Comparison of ENCODE assay signal across 1 cellular context in the genomic region with DNA sequence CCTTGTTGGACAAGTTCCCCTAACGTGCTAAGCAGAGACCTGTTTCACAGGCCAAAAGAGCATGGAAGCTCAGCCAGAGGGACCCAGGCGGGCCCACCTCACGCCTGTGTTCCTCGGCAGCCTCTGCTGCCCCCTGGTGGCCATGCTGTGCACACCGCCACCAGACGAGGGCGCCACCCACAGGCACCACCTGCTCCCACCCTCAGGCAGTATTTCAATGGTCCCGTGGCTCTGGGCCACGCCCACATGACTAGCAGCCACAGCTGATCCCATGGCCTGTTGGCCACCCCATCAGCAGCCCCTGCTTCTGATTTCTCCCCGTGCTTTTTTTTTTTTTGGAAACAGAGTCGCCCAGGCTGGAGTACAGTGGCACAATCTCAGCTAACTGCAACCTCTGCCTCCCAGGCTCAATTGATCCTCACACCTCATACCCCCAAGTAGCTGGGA.
A peak's percentile ranks its signal among the peaks of the same experiment; 100 is the strongest.
TF ChIP-seq lines count a peak whose summit lies in the region.

No MANE protein-coding gene starts in this region.

TF ChIP-seq in K562, 482 proteins besides CTCF, POLR2A, EP300 and RAD21 (continued from another document and continues in another):
- TF ChIP-seq, protein P1, sequence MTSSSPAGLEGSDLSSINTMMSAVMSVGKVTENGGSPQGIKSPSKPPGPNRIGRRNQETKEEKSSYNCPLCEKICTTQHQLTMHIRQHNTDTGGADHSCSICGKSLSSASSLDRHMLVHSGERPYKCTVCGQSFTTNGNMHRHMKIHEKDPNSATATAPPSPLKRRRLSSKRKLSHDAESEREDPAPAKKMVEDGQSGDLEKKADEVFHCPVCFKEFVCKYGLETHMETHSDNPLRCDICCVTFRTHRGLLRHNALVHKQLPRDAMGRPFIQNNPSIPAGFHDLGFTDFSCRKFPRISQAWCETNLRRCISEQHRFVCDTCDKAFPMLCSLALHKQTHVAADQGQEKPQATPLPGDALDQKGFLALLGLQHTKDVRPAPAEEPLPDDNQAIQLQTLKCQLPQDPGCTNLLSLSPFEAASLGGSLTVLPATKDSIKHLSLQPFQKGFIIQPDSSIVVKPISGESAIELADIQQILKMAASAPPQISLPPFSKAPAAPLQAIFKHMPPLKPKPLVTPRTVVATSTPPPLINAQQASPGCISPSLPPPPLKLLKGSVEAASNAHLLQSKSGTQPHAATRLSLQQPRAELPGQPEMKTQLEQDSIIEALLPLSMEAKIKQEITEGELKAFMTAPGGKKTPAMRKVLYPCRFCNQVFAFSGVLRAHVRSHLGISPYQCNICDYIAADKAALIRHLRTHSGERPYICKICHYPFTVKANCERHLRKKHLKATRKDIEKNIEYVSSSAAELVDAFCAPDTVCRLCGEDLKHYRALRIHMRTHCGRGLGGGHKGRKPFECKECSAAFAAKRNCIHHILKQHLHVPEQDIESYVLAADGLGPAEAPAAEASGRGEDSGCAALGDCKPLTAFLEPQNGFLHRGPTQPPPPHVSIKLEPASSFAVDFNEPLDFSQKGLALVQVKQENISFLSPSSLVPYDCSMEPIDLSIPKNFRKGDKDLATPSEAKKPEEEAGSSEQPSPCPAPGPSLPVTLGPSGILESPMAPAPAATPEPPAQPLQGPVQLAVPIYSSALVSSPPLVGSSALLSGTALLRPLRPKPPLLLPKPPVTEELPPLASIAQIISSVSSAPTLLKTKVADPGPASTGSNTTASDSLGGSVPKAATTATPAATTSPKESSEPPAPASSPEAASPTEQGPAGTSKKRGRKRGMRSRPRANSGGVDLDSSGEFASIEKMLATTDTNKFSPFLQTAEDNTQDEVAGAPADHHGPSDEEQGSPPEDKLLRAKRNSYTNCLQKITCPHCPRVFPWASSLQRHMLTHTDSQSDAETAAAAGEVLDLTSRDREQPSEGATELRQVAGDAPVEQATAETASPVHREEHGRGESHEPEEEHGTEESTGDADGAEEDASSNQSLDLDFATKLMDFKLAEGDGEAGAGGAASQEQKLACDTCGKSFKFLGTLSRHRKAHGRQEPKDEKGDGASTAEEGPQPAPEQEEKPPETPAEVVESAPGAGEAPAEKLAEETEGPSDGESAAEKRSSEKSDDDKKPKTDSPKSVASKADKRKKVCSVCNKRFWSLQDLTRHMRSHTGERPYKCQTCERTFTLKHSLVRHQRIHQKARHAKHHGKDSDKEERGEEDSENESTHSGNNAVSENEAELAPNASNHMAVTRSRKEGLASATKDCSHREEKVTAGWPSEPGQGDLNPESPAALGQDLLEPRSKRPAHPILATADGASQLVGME (CRISPR knock-in tag; IDR thresholded peaks at IDR 0.05), result no peak
- TF ChIP-seq, protein P2, sequence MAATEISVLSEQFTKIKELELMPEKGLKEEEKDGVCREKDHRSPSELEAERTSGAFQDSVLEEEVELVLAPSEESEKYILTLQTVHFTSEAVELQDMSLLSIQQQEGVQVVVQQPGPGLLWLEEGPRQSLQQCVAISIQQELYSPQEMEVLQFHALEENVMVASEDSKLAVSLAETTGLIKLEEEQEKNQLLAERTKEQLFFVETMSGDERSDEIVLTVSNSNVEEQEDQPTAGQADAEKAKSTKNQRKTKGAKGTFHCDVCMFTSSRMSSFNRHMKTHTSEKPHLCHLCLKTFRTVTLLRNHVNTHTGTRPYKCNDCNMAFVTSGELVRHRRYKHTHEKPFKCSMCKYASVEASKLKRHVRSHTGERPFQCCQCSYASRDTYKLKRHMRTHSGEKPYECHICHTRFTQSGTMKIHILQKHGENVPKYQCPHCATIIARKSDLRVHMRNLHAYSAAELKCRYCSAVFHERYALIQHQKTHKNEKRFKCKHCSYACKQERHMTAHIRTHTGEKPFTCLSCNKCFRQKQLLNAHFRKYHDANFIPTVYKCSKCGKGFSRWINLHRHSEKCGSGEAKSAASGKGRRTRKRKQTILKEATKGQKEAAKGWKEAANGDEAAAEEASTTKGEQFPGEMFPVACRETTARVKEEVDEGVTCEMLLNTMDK (IDR thresholded peaks at IDR 0.05; ENCODE audit: borderline replicate concordance, insufficient read depth, low read depth, low read length, poor library complexity, severe bottlenecking), result peak; percentile 97
- TF ChIP-seq ZNF134 (CRISPR knock-in tag; conservative IDR thresholded peaks at IDR 0.05), result no peak
- no peak for TF ChIP-seq SPI1 (IDR thresholded peaks at IDR 0.05; ENCODE audit: borderline replicate concordance, low read depth, low read length)
- no peak for TF ChIP-seq KLF6 (CRISPR knock-in tag; IDR thresholded peaks at IDR 0.05; ENCODE audit: borderline replicate concordance)
- TF ChIP-seq GTF2E2 (tag; IDR thresholded peaks at IDR 0.05), result no peak
- TF ChIP-seq, protein P3, sequence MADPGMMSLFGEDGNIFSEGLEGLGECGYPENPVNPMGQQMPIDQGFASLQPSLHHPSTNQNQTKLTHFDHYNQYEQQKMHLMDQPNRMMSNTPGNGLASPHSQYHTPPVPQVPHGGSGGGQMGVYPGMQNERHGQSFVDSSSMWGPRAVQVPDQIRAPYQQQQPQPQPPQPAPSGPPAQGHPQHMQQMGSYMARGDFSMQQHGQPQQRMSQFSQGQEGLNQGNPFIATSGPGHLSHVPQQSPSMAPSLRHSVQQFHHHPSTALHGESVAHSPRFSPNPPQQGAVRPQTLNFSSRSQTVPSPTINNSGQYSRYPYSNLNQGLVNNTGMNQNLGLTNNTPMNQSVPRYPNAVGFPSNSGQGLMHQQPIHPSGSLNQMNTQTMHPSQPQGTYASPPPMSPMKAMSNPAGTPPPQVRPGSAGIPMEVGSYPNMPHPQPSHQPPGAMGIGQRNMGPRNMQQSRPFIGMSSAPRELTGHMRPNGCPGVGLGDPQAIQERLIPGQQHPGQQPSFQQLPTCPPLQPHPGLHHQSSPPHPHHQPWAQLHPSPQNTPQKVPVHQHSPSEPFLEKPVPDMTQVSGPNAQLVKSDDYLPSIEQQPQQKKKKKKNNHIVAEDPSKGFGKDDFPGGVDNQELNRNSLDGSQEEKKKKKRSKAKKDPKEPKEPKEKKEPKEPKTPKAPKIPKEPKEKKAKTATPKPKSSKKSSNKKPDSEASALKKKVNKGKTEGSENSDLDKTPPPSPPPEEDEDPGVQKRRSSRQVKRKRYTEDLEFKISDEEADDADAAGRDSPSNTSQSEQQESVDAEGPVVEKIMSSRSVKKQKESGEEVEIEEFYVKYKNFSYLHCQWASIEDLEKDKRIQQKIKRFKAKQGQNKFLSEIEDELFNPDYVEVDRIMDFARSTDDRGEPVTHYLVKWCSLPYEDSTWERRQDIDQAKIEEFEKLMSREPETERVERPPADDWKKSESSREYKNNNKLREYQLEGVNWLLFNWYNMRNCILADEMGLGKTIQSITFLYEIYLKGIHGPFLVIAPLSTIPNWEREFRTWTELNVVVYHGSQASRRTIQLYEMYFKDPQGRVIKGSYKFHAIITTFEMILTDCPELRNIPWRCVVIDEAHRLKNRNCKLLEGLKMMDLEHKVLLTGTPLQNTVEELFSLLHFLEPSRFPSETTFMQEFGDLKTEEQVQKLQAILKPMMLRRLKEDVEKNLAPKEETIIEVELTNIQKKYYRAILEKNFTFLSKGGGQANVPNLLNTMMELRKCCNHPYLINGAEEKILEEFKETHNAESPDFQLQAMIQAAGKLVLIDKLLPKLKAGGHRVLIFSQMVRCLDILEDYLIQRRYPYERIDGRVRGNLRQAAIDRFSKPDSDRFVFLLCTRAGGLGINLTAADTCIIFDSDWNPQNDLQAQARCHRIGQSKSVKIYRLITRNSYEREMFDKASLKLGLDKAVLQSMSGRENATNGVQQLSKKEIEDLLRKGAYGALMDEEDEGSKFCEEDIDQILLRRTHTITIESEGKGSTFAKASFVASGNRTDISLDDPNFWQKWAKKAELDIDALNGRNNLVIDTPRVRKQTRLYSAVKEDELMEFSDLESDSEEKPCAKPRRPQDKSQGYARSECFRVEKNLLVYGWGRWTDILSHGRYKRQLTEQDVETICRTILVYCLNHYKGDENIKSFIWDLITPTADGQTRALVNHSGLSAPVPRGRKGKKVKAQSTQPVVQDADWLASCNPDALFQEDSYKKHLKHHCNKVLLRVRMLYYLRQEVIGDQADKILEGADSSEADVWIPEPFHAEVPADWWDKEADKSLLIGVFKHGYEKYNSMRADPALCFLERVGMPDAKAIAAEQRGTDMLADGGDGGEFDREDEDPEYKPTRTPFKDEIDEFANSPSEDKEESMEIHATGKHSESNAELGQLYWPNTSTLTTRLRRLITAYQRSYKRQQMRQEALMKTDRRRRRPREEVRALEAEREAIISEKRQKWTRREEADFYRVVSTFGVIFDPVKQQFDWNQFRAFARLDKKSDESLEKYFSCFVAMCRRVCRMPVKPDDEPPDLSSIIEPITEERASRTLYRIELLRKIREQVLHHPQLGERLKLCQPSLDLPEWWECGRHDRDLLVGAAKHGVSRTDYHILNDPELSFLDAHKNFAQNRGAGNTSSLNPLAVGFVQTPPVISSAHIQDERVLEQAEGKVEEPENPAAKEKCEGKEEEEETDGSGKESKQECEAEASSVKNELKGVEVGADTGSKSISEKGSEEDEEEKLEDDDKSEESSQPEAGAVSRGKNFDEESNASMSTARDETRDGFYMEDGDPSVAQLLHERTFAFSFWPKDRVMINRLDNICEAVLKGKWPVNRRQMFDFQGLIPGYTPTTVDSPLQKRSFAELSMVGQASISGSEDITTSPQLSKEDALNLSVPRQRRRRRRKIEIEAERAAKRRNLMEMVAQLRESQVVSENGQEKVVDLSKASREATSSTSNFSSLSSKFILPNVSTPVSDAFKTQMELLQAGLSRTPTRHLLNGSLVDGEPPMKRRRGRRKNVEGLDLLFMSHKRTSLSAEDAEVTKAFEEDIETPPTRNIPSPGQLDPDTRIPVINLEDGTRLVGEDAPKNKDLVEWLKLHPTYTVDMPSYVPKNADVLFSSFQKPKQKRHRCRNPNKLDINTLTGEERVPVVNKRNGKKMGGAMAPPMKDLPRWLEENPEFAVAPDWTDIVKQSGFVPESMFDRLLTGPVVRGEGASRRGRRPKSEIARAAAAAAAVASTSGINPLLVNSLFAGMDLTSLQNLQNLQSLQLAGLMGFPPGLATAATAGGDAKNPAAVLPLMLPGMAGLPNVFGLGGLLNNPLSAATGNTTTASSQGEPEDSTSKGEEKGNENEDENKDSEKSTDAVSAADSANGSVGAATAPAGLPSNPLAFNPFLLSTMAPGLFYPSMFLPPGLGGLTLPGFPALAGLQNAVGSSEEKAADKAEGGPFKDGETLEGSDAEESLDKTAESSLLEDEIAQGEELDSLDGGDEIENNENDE (IDR thresholded peaks at IDR 0.05; ENCODE audit: low read depth, low read length), result no peak
- TF ChIP-seq ZNF217 (CRISPR knock-in tag; IDR thresholded peaks at IDR 0.05), result no peak
- no peak for TF ChIP-seq KAT8 (IDR thresholded peaks at IDR 0.05; ENCODE audit: low read depth)
- TF ChIP-seq ZNF165 (CRISPR knock-in tag; IDR thresholded peaks at IDR 0.05; ENCODE audit: borderline replicate concordance), result no peak
- no peak for TF ChIP-seq NFE2L1 (tag; IDR thresholded peaks at IDR 0.05; ENCODE audit: borderline replicate concordance, low read depth)
- TF ChIP-seq YBX1 (IDR thresholded peaks at IDR 0.05), result no peak
- peak; percentile 73 for TF ChIP-seq SMAD4 (CRISPR knock-in tag; conservative IDR thresholded peaks at IDR 0.05)
- TF ChIP-seq SMAD1 (IDR thresholded peaks at IDR 0.05; ENCODE audit: low read depth, low read length, partially characterized antibody), result peak; percentile 46
- TF ChIP-seq, protein P4, sequence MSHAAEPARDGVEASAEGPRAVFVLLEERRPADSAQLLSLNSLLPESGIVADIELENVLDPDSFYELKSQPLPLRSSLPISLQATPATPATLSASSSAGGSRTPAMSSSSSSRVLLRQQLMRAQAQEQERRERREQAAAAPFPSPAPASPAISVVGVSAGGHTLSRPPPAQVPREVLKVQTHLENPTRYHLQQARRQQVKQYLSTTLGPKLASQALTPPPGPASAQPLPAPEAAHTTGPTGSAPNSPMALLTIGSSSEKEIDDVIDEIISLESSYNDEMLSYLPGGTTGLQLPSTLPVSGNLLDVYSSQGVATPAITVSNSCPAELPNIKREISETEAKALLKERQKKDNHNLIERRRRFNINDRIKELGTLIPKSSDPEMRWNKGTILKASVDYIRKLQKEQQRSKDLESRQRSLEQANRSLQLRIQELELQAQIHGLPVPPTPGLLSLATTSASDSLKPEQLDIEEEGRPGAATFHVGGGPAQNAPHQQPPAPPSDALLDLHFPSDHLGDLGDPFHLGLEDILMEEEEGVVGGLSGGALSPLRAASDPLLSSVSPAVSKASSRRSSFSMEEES (CRISPR knock-in tag; IDR thresholded peaks at IDR 0.05), result peak; percentile 22
- TF ChIP-seq MEF2A (IDR thresholded peaks at IDR 0.05; ENCODE audit: control insufficient read depth, low read depth, low read length), result no peak
- 0 out of 4 replicates have a peak, but pooled peaks of 1 of the 2 experiments have one; percentile 59 for TF ChIP-seq TEAD1 (CRISPR knock-in tag; IDR thresholded peaks at IDR 0.05)
- TF ChIP-seq, protein P5, sequence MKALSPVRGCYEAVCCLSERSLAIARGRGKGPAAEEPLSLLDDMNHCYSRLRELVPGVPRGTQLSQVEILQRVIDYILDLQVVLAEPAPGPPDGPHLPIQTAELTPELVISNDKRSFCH (CRISPR knock-in tag; IDR thresholded peaks at IDR 0.05), result no peak
- TF ChIP-seq, protein P5 (tag; IDR thresholded peaks at IDR 0.05), result no peak
- TF ChIP-seq, protein P6, sequence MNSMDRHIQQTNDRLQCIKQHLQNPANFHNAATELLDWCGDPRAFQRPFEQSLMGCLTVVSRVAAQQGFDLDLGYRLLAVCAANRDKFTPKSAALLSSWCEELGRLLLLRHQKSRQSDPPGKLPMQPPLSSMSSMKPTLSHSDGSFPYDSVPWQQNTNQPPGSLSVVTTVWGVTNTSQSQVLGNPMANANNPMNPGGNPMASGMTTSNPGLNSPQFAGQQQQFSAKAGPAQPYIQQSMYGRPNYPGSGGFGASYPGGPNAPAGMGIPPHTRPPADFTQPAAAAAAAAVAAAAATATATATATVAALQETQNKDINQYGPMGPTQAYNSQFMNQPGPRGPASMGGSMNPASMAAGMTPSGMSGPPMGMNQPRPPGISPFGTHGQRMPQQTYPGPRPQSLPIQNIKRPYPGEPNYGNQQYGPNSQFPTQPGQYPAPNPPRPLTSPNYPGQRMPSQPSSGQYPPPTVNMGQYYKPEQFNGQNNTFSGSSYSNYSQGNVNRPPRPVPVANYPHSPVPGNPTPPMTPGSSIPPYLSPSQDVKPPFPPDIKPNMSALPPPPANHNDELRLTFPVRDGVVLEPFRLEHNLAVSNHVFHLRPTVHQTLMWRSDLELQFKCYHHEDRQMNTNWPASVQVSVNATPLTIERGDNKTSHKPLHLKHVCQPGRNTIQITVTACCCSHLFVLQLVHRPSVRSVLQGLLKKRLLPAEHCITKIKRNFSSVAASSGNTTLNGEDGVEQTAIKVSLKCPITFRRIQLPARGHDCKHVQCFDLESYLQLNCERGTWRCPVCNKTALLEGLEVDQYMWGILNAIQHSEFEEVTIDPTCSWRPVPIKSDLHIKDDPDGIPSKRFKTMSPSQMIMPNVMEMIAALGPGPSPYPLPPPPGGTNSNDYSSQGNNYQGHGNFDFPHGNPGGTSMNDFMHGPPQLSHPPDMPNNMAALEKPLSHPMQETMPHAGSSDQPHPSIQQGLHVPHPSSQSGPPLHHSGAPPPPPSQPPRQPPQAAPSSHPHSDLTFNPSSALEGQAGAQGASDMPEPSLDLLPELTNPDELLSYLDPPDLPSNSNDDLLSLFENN (IDR thresholded peaks at IDR 0.05; ENCODE audit: low read depth in 2 of 2, low read length in 2 of 2), result 0 out of 4 replicates have a peak, but pooled peaks of 1 of the 2 experiments have one; percentile 55
- TF ChIP-seq, protein P7, sequence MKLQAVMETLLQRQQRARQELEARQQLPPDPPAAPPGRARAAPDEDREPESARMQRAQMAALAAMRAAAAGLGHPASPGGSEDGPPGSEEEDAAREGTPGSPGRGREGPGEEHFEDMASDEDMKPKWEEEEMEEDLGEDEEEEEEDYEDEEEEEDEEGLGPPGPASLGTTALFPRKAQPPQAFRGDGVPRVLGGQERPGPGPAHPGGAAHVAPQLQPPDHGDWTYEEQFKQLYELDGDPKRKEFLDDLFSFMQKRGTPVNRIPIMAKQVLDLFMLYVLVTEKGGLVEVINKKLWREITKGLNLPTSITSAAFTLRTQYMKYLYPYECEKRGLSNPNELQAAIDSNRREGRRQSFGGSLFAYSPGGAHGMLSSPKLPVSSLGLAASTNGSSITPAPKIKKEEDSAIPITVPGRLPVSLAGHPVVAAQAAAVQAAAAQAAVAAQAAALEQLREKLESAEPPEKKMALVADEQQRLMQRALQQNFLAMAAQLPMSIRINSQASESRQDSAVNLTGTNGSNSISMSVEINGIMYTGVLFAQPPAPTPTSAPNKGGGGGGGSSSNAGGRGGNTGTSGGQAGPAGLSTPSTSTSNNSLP (IDR thresholded peaks at IDR 0.05; ENCODE audit: borderline replicate concordance, low read depth, low read length), result no peak
